In genomic region chr17:52276609-52277008, GRCh38 we compare ENCODE assay signal across 28 cellular contexts.
"Had no signal": no experiment of that assay in that cellular context is flagged by ENCODE, and none has a peak within 500 bp of the region (broad histone marks: within the 10 kb centered on the region; RNA-seq: fewer than 3 reads in every experiment).

No MANE protein-coding gene starts in this region.

- H3K4me3 ChIP-seq: dorsolateral prefrontal cortex, esophagus muscularis mucosa, gastroesophageal sphincter, heart left ventricle, hepatocyte, lung, prostate gland, right atrium auricular region, smooth muscle cell, stomach, thyroid gland, vagina had no signal

- FAIRE-seq: colon, kidney had no signal

- ATAC-seq: foreskin keratinocyte; gastroesophageal sphincter; heart left ventricle; left lobe of liver; naive thymus-derived CD8-positive, alpha-beta T cell; sciatic nerve had no signal

- H3K27ac ChIP-seq: dorsolateral prefrontal cortex, esophagus muscularis mucosa, foreskin keratinocyte, gastroesophageal sphincter, heart left ventricle, hepatocyte, prostate gland, right atrium auricular region, stomach, thyroid gland, vagina had no signal

- H3K4me2 ChIP-seq: hepatocyte, smooth muscle cell had no signal

- H3K9me3 ChIP-seq: esophagus muscularis mucosa, gastroesophageal sphincter, heart left ventricle, prostate gland, right atrium auricular region, stomach, thyroid gland, vagina had no signal

- H3K79me2 ChIP-seq: hepatocyte had no signal

- H2AFZ ChIP-seq: hepatocyte had no signal

- H3K36me3 ChIP-seq: esophagus muscularis mucosa, gastroesophageal sphincter, heart left ventricle, prostate gland, right atrium auricular region, stomach, thyroid gland, vagina had no signal

- DNase-seq: dorsolateral prefrontal cortex; effector CD4-positive, alpha-beta T cell; foreskin keratinocyte; heart left ventricle; kidney; midbrain; naive thymus-derived CD8-positive, alpha-beta T cell; nephron progenitor cell; nucleus accumbens; stimulated activated CD4-positive, alpha-beta T cell treated with anti-CD3 and anti-CD28 coated beads, Interleukin-12 subunit alpha, Interleukin-12 subunit beta, amount 100 ng/mL, for 4 hours; stimulated activated CD4-positive, alpha-beta T cell treated with anti-CD3 and anti-CD28 coated beads, Interleukin-1b, Interleukin-23, amount 100 ng/mL, for 48 hours; stimulated activated CD4-positive, alpha-beta T cell treated with anti-CD3 and anti-CD28 coated beads, Interleukin-4, amount 100 ng/mL, for 1 hour; stimulated activated CD8-positive, alpha-beta memory T cell treated with anti-CD3 and anti-CD28 coated beads, Interleukin-4, amount 100 ng/mL, for 48 hours; stimulated activated naive CD4-positive, alpha-beta T cell; stomach; thyroid gland; trophoblast cell had no signal

- H3K4me1 ChIP-seq: esophagus muscularis mucosa, foreskin keratinocyte, gastroesophageal sphincter, heart left ventricle, prostate gland, right atrium auricular region, stomach, thyroid gland, vagina had no signal

- H3K27me3 ChIP-seq: esophagus muscularis mucosa, foreskin keratinocyte, gastroesophageal sphincter, heart left ventricle, hepatocyte, right atrium auricular region, stomach, thyroid gland, vagina had no signal
